25 cellular contexts compared by ENCODE assay signal in the genomic region with DNA sequence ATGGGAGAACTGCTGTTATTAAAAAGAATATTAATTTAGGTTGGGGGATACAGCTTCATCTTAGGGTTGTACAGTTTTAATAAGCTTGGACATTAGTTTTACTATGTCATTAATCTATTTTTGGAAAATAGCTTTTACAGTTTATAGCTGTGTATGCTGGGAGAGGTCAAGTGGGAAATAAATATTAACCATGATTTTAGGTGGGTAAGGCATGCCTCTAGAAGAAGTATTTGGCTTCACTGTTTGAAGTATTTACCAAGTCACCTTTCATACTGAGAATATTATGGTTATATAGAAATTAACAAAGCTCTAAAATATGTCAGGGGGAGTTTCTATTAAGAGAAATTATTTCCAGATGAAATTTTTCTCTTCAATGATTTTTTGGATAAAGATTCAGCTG.
"Had no signal": no experiment of that assay in that cellular context is flagged by ENCODE, and none has a peak within 500 bp of the region (broad histone marks: within the 10 kb centered on the region; RNA-seq: fewer than 3 reads in every experiment).

No MANE protein-coding gene starts in this region.

- H3K27me3 ChIP-seq: colonic mucosa, sigmoid colon, suprapubic skin, tibial nerve had no signal

- H3K4me3 Mint-ChIP-seq: activated CD4-positive, alpha-beta memory T cell treated with anti-CD3 and anti-CD28 coated beads for 36 hours; activated CD4-positive, alpha-beta T cell treated with anti-CD3 and anti-CD28 coated beads, Interleukin-2, amount 10 ng/mL, durations not matched to agents 24 days and 14 days; activated T-cell treated with anti-CD3 and anti-CD28 coated beads, Interleukin-2, amount 50 U/mL, for 4 hours; nephron had no signal

- H3K9me3 Mint-ChIP-seq: activated CD4-positive, alpha-beta memory T cell treated with anti-CD3 and anti-CD28 coated beads for 36 hours; activated CD4-positive, alpha-beta T cell treated with anti-CD3 and anti-CD28 coated beads, Interleukin-2, amount 10 ng/mL, durations not matched to agents 24 days and 14 days; activated T-cell treated with anti-CD3 and anti-CD28 coated beads, Interleukin-2, amount 50 U/mL, for 4 hours; nephron had no signal

- ATAC-seq: activated CD4-positive, CD25-positive, alpha-beta regulatory T cell treated with anti-CD3 and anti-CD28 coated beads, Interleukin-2, amount 50 U/mL, for 24 hours; activated T-cell treated with anti-CD3 and anti-CD28 coated beads, Interleukin-2, amount 50 U/mL, for 4 hours; left lobe of liver; mucosa of descending colon; psoas muscle had no signal

- H3K27ac ChIP-seq: colonic mucosa, lower lobe of right lung, parathyroid adenoma, psoas muscle, sigmoid colon, suprapubic skin, tibial nerve, WERI-Rb-1 had no signal

- H3K9me3 ChIP-seq: colonic mucosa, lower lobe of right lung, mucosa of descending colon, psoas muscle, sigmoid colon, suprapubic skin, tibial nerve had no signal

- H3K27ac Mint-ChIP-seq: activated CD4-positive, alpha-beta memory T cell treated with anti-CD3 and anti-CD28 coated beads for 36 hours; activated CD4-positive, alpha-beta T cell treated with anti-CD3 and anti-CD28 coated beads, Interleukin-2, amount 10 ng/mL, durations not matched to agents 24 days and 14 days had no signal

- H3K4me3 ChIP-seq: colonic mucosa, lower lobe of right lung, mucosa of descending colon, psoas muscle, sigmoid colon, suprapubic skin, tibial nerve had no signal

- DNase-seq: activated CD4-positive, alpha-beta memory T cell treated with anti-CD3 and anti-CD28 coated beads for 36 hours; activated naive CD4-positive, alpha-beta T cell; activated T-cell treated with anti-CD3 and anti-CD28 coated beads, Interleukin-2, amount 50 U/mL, for 4 hours; amygdala; colonic mucosa; effector CD8-positive, alpha-beta T cell; kidney glomerular epithelial cell; lower lobe of right lung; mesendoderm; mucosa of descending colon; nucleus accumbens; psoas muscle; sigmoid colon; stimulated activated CD4-positive, alpha-beta T cell treated with anti-CD3 and anti-CD28 coated beads, Interleukin-15, amount 100 ng/mL, for 24 hours; stimulated activated CD4-positive, alpha-beta T cell treated with anti-CD3 and anti-CD28 coated beads, Interleukin-2, amount 100 ng/mL, for 24 hours; stimulated activated naive CD4-positive, alpha-beta T cell; T1000; WERI-Rb-1 had no signal

- H3K27me3 Mint-ChIP-seq: activated CD4-positive, alpha-beta memory T cell treated with anti-CD3 and anti-CD28 coated beads for 36 hours; activated CD4-positive, alpha-beta T cell treated with anti-CD3 and anti-CD28 coated beads, Interleukin-2, amount 10 ng/mL, durations not matched to agents 24 days and 14 days had no signal
